21 cellular contexts compared by ENCODE assay signal in genomic region chr12:4251228-4251891, GRCh38. TPM values are rescaled to one million over a fixed set of nuclear protein-coding genes. Genes with fewer than 3 reads are reported as not detected.
DNase-seq lines count a peak whose midpoint lies in the region; ATAC-seq, FAIRE-seq and TF ChIP-seq lines count a peak whose summit lies in the region.
"Had no signal": no experiment of that assay in that cellular context is flagged by ENCODE, and none has a peak within 500 bp of the region (broad histone marks: within the 10 kb centered on the region; RNA-seq: fewer than 3 reads in every experiment).

No MANE protein-coding gene starts in this region.

- CTCF ChIA-PET in activated CD4-positive, alpha-beta T cell treated with anti-CD3 and anti-CD28 coated beads for 36 hours (lab: Charles Lee), result interaction anchor here (0.9 to 2.1 kb wide), 3 partner anchors 17 to 35 kb away, joined by 3 to 14 read pairs (median 4); no protein-coding TSS in a partner anchor

- no peak overlapping the region for H2AFZ ChIP-seq in astrocyte (ENCODE audit: low read depth, low read length)
- H2AFZ ChIP-seq: parathyroid adenoma had no signal

- H3K27ac Mint-ChIP-seq in activated CD4-positive, alpha-beta T cell treated with anti-CD3 and anti-CD28 coated beads for 36 hours, result peak overlapping the region; percentile 78
- H3K27ac Mint-ChIP-seq in astrocyte (ENCODE audit: unreplicated experiment) (peak overlapping the region; percentile 18), CD14-positive monocyte (no peak overlapping the region)

- no peaks in the 10 kb centered on the region for H3K4me1 ChIP-seq in astrocyte (ENCODE audit: insufficient read depth, low read length)
- H3K4me1 ChIP-seq: ascending aorta, gastroesophageal sphincter, left lung, parathyroid adenoma, stomach had no signal

- POLR2A ChIA-PET in activated CD4-positive, alpha-beta T cell treated with anti-CD3 and anti-CD28 coated beads for 36 hours (lab: Charles Lee), result interaction anchor here (0.8 kb wide), 1 partner anchor 35 kb away, joined by 6 read pairs; no protein-coding TSS in a partner anchor

- H4K20me1 ChIP-seq in astrocyte (ENCODE audit: insufficient read depth, low read length), result no peaks in the 10 kb centered on the region

- no peak for FAIRE-seq in astrocyte (lab: Jason Lieb, UNC)
- FAIRE-seq: colon had no signal

- H3K4me2 ChIP-seq in astrocyte (ENCODE audit: low read length), result no peak overlapping the region

- peaks cover 4% of the 10 kb centered on the region for H3K27me3 Mint-ChIP-seq in activated CD4-positive, alpha-beta T cell treated with anti-CD3 and anti-CD28 coated beads for 36 hours
- H3K27me3 Mint-ChIP-seq in astrocyte (ENCODE audit: low read depth, unreplicated experiment), result peaks cover 28% of the 10 kb centered on the region
- H3K27me3 Mint-ChIP-seq in CD14-positive monocyte (ENCODE audit: low read depth in 3 of 3), result peaks cover 7 to 13% (median 9%) of the 10 kb centered on the region in 3 donors

- DNase-seq in activated CD4-positive, alpha-beta T cell treated with anti-CD3 and anti-CD28 coated beads for 36 hours, result peak; percentile 60
- no peak for DNase-seq in activated CD4-positive, alpha-beta T cell treated with anti-CD3 and anti-CD28 coated beads for 1 hour
- peak; percentile 54 for DNase-seq in activated CD4-positive, alpha-beta T cell treated with anti-CD3 and anti-CD28 coated beads for 48 hours
- no peak for DNase-seq in astrocyte (ENCODE audit: low read depth)
- DNase-seq in stimulated activated CD4-positive, alpha-beta T cell treated with anti-CD3 and anti-CD28 coated beads, Interleukin-4, amount 100 ng/mL, for 1 hour, result peak; percentile 21
- DNase-seq in nucleus accumbens (lab: John Stamatoyannopoulos, UW), result no peak
- no peak for DNase-seq in CD14-positive monocyte (ENCODE audit: low spot score)
- no peak for DNase-seq in RKO (ENCODE audit: low spot score)
- DNase-seq: DND-41, left lung, NCI-H2107, NCI-H69, stomach had no signal

- H3K36me3 ChIP-seq in astrocyte (ENCODE audit: insufficient read depth, low read length), result no peaks in the 10 kb centered on the region
- H3K36me3 ChIP-seq: ascending aorta, gastroesophageal sphincter, left lung, SJCRH30, stomach had no signal

- H3K9ac ChIP-seq in astrocyte (ENCODE audit: low read length), result no peak overlapping the region
- H3K9ac ChIP-seq: parathyroid adenoma had no signal

- TF ChIP-seq CTCF in astrocyte (IDR thresholded peaks at IDR 0.05; ENCODE audit: insufficient read depth, low read depth, low read length), result no peak
- TF ChIP-seq CTCF in CD14-positive monocyte (IDR thresholded peaks at IDR 0.05), result no peak

- H3K27ac ChIP-seq in astrocyte (ENCODE audit: low read depth, low read length), result no peak overlapping the region
- H3K27ac ChIP-seq: ascending aorta, epithelial cell of prostate, gastroesophageal sphincter, left lung, parathyroid adenoma, SJCRH30, stomach had no signal

- ATAC-seq in activated CD4-positive, alpha-beta T cell treated with anti-CD3 and anti-CD28 coated beads for 36 hours, result peak; percentile 96
- ATAC-seq: gastroesophageal sphincter, left lung had no signal

- no peaks in the 10 kb centered on the region for H3K9me3 ChIP-seq in astrocyte (ENCODE audit: insufficient read depth, low read depth, low read length)
- H3K9me3 ChIP-seq: ascending aorta, gastroesophageal sphincter, left lung, SJCRH30, stomach had no signal

- no peaks in the 10 kb centered on the region for H3K36me3 Mint-ChIP-seq in activated CD4-positive, alpha-beta T cell treated with anti-CD3 and anti-CD28 coated beads for 36 hours (ENCODE audit: low read depth)
- H3K36me3 Mint-ChIP-seq in astrocyte (ENCODE audit: low read depth, unreplicated experiment), result peaks cover 6% of the 10 kb centered on the region
- no peaks in the 10 kb centered on the region for H3K36me3 Mint-ChIP-seq in CD14-positive monocyte

- H3K79me2 ChIP-seq in astrocyte (ENCODE audit: insufficient read depth, low read length), result no peaks in the 10 kb centered on the region
- H3K79me2 ChIP-seq: parathyroid adenoma had no signal

- intact Hi-C loops in activated CD4-positive, alpha-beta T cell treated with anti-CD3 and anti-CD28 coated beads for 36 hours (cut with DNase I, micrococcal nuclease), result loop anchor here (1.0 to 2.0 kb wide), 2 partner anchors 21 to 26 kb away; partner anchors contain the start of gene CCND2 (in 1 of the 2)
- intact Hi-C loops in CD14-positive monocyte (cut with micrococcal nuclease), result no loop called here

- H3K27me3 ChIP-seq in astrocyte (ENCODE audit: insufficient read depth, low read length), result no peaks in the 10 kb centered on the region
- H3K27me3 ChIP-seq: ascending aorta, gastroesophageal sphincter, left lung, SJCRH30, stomach had no signal

- H3K4me1 Mint-ChIP-seq in activated CD4-positive, alpha-beta T cell treated with anti-CD3 and anti-CD28 coated beads for 36 hours, result peaks cover 17% of the 10 kb centered on the region
- no peaks in the 10 kb centered on the region for H3K4me1 Mint-ChIP-seq in astrocyte (ENCODE audit: low read depth, unreplicated experiment)
- H3K4me1 Mint-ChIP-seq in CD14-positive monocyte, result peaks cover 3% of the 10 kb centered on the region

- H3K4me3 ChIP-seq in astrocyte (ENCODE audit: insufficient read depth, low read depth, low read length), result no peak overlapping the region
- H3K4me3 ChIP-seq: ascending aorta, gastroesophageal sphincter, left lung, SJCRH30, stomach had no signal

- H3K9me3 Mint-ChIP-seq in activated CD4-positive, alpha-beta T cell treated with anti-CD3 and anti-CD28 coated beads for 36 hours (ENCODE audit: low read depth), result no peaks in the 10 kb centered on the region
- no peaks in the 10 kb centered on the region for H3K9me3 Mint-ChIP-seq in astrocyte (ENCODE audit: unreplicated experiment)
- peaks cover 0 to 2% (median 0%) of the 10 kb centered on the region in 7 donors for H3K9me3 Mint-ChIP-seq in CD14-positive monocyte

- H3K4me3 Mint-ChIP-seq in activated CD4-positive, alpha-beta T cell treated with anti-CD3 and anti-CD28 coated beads for 36 hours, result peak overlapping the region; percentile 1
- H3K4me3 Mint-ChIP-seq in astrocyte (ENCODE audit: unreplicated experiment), result no peak overlapping the region
- H3K4me3 Mint-ChIP-seq in CD14-positive monocyte, result no peak overlapping the region

RNA-seq across cellular contexts. Expression of gene CCND2, which starts 22.2 kb away (rescaled TPM):
- 100 to 1,000 TPM; 357 to 369 TPM for total RNA-seq in activated CD4-positive, alpha-beta T cell treated with anti-CD3 and anti-CD28 coated beads for 36 hours
- 607 and 726 TPM in 2 replicates for total RNA-seq in astrocyte
- polyA plus RNA-seq in CD14-positive monocyte, result 1 to 10 TPM; 3.6 to 3.9 TPM
- total RNA-seq: A172, OCI-LY7 had no signal

Comparison
In these comparisons a context has a peak if more than half of its experiments do, and no peak if none do; other contexts are left out.
1. DNase-seq: peak in activated CD4-positive, alpha-beta T cell treated with anti-CD3 and anti-CD28 coated beads for 36 hours (single experiment), activated CD4-positive, alpha-beta T cell treated with anti-CD3 and anti-CD28 coated beads for 48 hours (single experiment) and stimulated activated CD4-positive, alpha-beta T cell treated with anti-CD3 and anti-CD28 coated beads, Interleukin-4, amount 100 ng/mL, for 1 hour (single experiment); none in activated CD4-positive, alpha-beta T cell treated with anti-CD3 and anti-CD28 coated beads for 1 hour (single experiment), astrocyte (single experiment), nucleus accumbens (0 of 56), CD14-positive monocyte (single experiment) and RKO (single experiment).
2. H3K27ac Mint-ChIP-seq: peak in activated CD4-positive, alpha-beta T cell treated with anti-CD3 and anti-CD28 coated beads for 36 hours (single experiment) and astrocyte (single experiment); none in CD14-positive monocyte (0 of 7).
3. intact Hi-C loops: an anchor here in activated CD4-positive, alpha-beta T cell treated with anti-CD3 and anti-CD28 coated beads for 36 hours (1.0 to 2.0 kb wide); none called in CD14-positive monocyte.